13 cellular contexts compared by ENCODE assay signal in the genomic region with DNA sequence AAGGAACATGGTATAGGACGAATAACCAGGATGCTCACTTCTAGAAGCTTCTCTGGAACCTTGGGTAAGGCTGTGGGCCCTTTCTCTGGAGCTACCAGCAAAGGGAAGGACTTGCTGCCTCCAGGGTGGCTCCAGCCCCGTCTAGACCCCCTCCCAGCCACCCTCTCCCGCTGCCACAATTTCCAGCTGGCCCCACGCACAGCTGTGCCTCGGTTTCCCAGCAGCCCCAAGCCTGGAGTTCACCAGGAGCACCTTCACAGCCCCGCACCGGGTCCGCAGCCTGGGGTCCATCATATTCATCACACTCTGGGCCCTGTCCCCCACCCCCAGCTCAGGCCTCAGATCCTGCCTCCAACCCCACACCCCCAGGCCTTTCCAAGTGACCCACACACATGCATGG.
"Had no signal": no experiment of that assay in that cellular context is flagged by ENCODE, and none has a peak within 500 bp of the region (broad histone marks: within the 10 kb centered on the region; RNA-seq: fewer than 3 reads in every experiment).

No MANE protein-coding gene starts in this region.

- H3K79me2 ChIP-seq: hepatocyte had no signal

- H3K4me2 ChIP-seq: hepatocyte had no signal

- H3K9me3 ChIP-seq: left lung, mucosa of descending colon, neutrophil, right lobe of liver, spleen, stomach, thoracic aorta had no signal

- H3K27ac ChIP-seq: hepatocyte, left lung, neutrophil, right lobe of liver, spleen, stomach, thoracic aorta had no signal

- H3K4me1 Mint-ChIP-seq: activated CD4-positive, alpha-beta memory T cell treated with anti-CD3 and anti-CD28 coated beads, Interleukin-2, amount 10 ng/mL, durations not matched to agents 7 days and 5 days; WTC11 had no signal

- H3K36me3 ChIP-seq: left lung, neutrophil, right lobe of liver, spleen, stomach, thoracic aorta had no signal

- H3K36me3 Mint-ChIP-seq: activated naive CD4-positive, alpha-beta T cell treated with anti-CD3 and anti-CD28 coated beads, Interleukin-2, amount 50 U/mL, for 72 hours; naive thymus-derived CD4-positive, alpha-beta T cell; WTC11 had no signal

- H3K4me1 ChIP-seq: left lung, right lobe of liver had no signal

- H3K27me3 Mint-ChIP-seq: activated CD4-positive, alpha-beta memory T cell treated with anti-CD3 and anti-CD28 coated beads, Interleukin-2, amount 10 ng/mL, durations not matched to agents 7 days and 5 days; naive thymus-derived CD4-positive, alpha-beta T cell had no signal

- H3K4me3 ChIP-seq: hepatocyte, left lung, mucosa of descending colon, right lobe of liver, spleen, stomach, thoracic aorta had no signal

- H3K27me3 ChIP-seq: hepatocyte, left lung, neutrophil, right lobe of liver, spleen, stomach had no signal

- H2AFZ ChIP-seq: hepatocyte had no signal

- H3K9me3 Mint-ChIP-seq: activated CD4-positive, alpha-beta memory T cell treated with anti-CD3 and anti-CD28 coated beads, Interleukin-2, amount 10 ng/mL, durations not matched to agents 7 days and 5 days; activated naive CD4-positive, alpha-beta T cell treated with anti-CD3 and anti-CD28 coated beads, Interleukin-2, amount 50 U/mL, for 72 hours; activated T-cell treated with anti-CD3 and anti-CD28 coated beads, Interleukin-2, amount 50 U/mL, for 4 hours; naive thymus-derived CD4-positive, alpha-beta T cell; WTC11 had no signal

- H3K4me3 Mint-ChIP-seq: activated CD4-positive, alpha-beta memory T cell treated with anti-CD3 and anti-CD28 coated beads, Interleukin-2, amount 10 ng/mL, durations not matched to agents 7 days and 5 days; activated T-cell treated with anti-CD3 and anti-CD28 coated beads, Interleukin-2, amount 50 U/mL, for 4 hours; naive thymus-derived CD4-positive, alpha-beta T cell; WTC11 had no signal

- H3K27ac Mint-ChIP-seq: activated CD4-positive, alpha-beta memory T cell treated with anti-CD3 and anti-CD28 coated beads, Interleukin-2, amount 10 ng/mL, durations not matched to agents 7 days and 5 days; naive thymus-derived CD4-positive, alpha-beta T cell; WTC11 had no signal
